Comparison of ENCODE assay signal across 31 cellular contexts in the genomic region with DNA sequence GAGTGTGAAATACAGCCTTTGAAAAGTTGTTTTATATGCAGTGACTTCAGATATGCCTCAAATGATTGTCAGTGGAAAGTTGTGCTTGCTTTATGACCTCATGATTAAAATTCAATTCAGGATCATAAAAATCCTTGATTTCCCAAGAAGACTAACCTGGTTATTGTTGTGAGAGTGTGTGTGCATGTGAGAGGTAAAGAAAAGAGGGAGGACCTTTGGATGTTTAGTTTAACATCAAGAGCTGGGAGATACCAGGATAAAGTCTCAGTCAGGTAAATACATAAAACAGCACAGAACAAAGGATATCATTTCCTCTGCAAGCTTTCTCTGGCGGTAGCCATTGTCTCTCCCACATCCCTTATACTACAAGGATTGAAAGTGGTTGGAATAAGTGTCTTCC. TPM values are rescaled to one million over a fixed set of nuclear protein-coding genes. Genes with fewer than 3 reads are reported as not detected.
"Had no signal": no experiment of that assay in that cellular context is flagged by ENCODE, and none has a peak within 500 bp of the region (broad histone marks: within the 10 kb centered on the region; RNA-seq: fewer than 3 reads in every experiment).

No MANE protein-coding gene starts in this region.

- ATAC-seq: activated CD8-positive, alpha-beta T cell treated with anti-CD3 and anti-CD28 coated beads for 36 hours; activated naive CD8-positive, alpha-beta T cell treated with anti-CD3 and anti-CD28 coated beads, Interleukin-2, amount 50 U/mL, for 24 hours; activated T-cell treated with anti-CD3 and anti-CD28 coated beads, Interleukin-2, amount 50 U/mL, for 4 hours; activated T-helper 17 cell treated with anti-CD3 and anti-CD28 coated beads, Interleukin-2, amount 50 U/mL, for 72 hours; body of pancreas; effector memory CD8-positive, alpha-beta T cell; foreskin keratinocyte; gastrocnemius medialis; heart left ventricle; WTC11 had no signal

- H3K36me3 Mint-ChIP-seq: WTC11 had no signal

- H3K4me1 Mint-ChIP-seq: activated T-helper 17 cell treated with anti-CD3 and anti-CD28 coated beads, Interleukin-2, amount 50 U/mL, for 72 hours; WTC11 had no signal

- H3K27me3 Mint-ChIP-seq: activated CD8-positive, alpha-beta T cell treated with anti-CD3 and anti-CD28 coated beads for 36 hours; activated naive CD8-positive, alpha-beta T cell; activated naive CD8-positive, alpha-beta T cell treated with anti-CD3 and anti-CD28 coated beads, Interleukin-2, amount 50 U/mL, for 24 hours; activated T-helper 17 cell treated with anti-CD3 and anti-CD28 coated beads, Interleukin-2, amount 50 U/mL, for 72 hours; effector memory CD8-positive, alpha-beta T cell had no signal

- FAIRE-seq: colon had no signal

- DNase-seq: activated CD4-positive, alpha-beta T cell treated with anti-CD3 and anti-CD28 coated beads for 48 hours; activated CD4-positive, alpha-beta T cell treated with anti-CD3 and anti-CD28 coated beads, Interleukin-2, amount 50 U/mL, for 1 hour; activated CD4-positive, alpha-beta T cell treated with anti-CD3 and anti-CD28 coated beads, Interleukin-2, amount 50 U/mL, for 48 hours; activated CD8-positive, alpha-beta memory T cell treated with anti-CD3 and anti-CD28 coated beads for 24 hours; activated CD8-positive, alpha-beta T cell treated with anti-CD3 and anti-CD28 coated beads for 36 hours; activated effector memory CD4-positive, alpha-beta T cell treated with Interleukin-2 at 50 U/mL for 16 hours; activated gamma-delta T cell treated with Interleukin-2 at 50 U/mL for 16 hours; activated naive CD4-positive, alpha-beta T cell treated with anti-CD3 and anti-CD28 coated beads, Interleukin-2, amount 50 U/mL, for 16 hours; activated naive CD4-positive, alpha-beta T cell treated with Interleukin-2 at 50 U/mL for 16 hours; activated naive CD8-positive, alpha-beta T cell treated with anti-CD3 and anti-CD28 coated beads, Interleukin-2, amount 50 U/mL, for 24 hours; activated T-cell treated with anti-CD3 and anti-CD28 coated beads, Interleukin-2, amount 50 U/mL, for 4 hours; adrenal gland; amygdala; aorta; body of pancreas; cortex of kidney; dermis blood vessel endothelial cell; effector CD4-positive, alpha-beta T cell; effector memory CD8-positive, alpha-beta T cell; erythroblast; foreskin keratinocyte; gastrocnemius medialis; glutamatergic neuron; heart left ventricle; T-helper 2 cell had no signal

- H3K9me3 Mint-ChIP-seq: activated CD8-positive, alpha-beta T cell treated with anti-CD3 and anti-CD28 coated beads for 36 hours; activated naive CD8-positive, alpha-beta T cell treated with anti-CD3 and anti-CD28 coated beads, Interleukin-2, amount 50 U/mL, for 24 hours; activated T-cell treated with anti-CD3 and anti-CD28 coated beads, Interleukin-2, amount 50 U/mL, for 4 hours; activated T-helper 17 cell treated with anti-CD3 and anti-CD28 coated beads, Interleukin-2, amount 50 U/mL, for 72 hours; effector memory CD8-positive, alpha-beta T cell; WTC11 had no signal

- H3K4me3 Mint-ChIP-seq: activated CD8-positive, alpha-beta T cell treated with anti-CD3 and anti-CD28 coated beads for 36 hours; activated naive CD8-positive, alpha-beta T cell; activated naive CD8-positive, alpha-beta T cell treated with anti-CD3 and anti-CD28 coated beads, Interleukin-2, amount 50 U/mL, for 24 hours; activated T-cell treated with anti-CD3 and anti-CD28 coated beads, Interleukin-2, amount 50 U/mL, for 4 hours; activated T-helper 17 cell treated with anti-CD3 and anti-CD28 coated beads, Interleukin-2, amount 50 U/mL, for 72 hours; effector memory CD8-positive, alpha-beta T cell; WTC11 had no signal

- H3K27ac Mint-ChIP-seq: activated CD8-positive, alpha-beta T cell treated with anti-CD3 and anti-CD28 coated beads for 36 hours; activated naive CD8-positive, alpha-beta T cell; activated naive CD8-positive, alpha-beta T cell treated with anti-CD3 and anti-CD28 coated beads, Interleukin-2, amount 50 U/mL, for 24 hours; activated T-helper 17 cell treated with anti-CD3 and anti-CD28 coated beads, Interleukin-2, amount 50 U/mL, for 72 hours; effector memory CD8-positive, alpha-beta T cell; WTC11 had no signal

RNA-seq across cellular contexts. Expression of a gene that starts 19.4 kb away (rescaled TPM):
- total RNA-seq: activated T-cell treated with anti-CD3 and anti-CD28 coated beads, Interleukin-2, amount 50 U/mL, for 4 hours; activated T-helper 17 cell treated with anti-CD3 and anti-CD28 coated beads, Interleukin-2, amount 50 U/mL, for 72 hours; adrenal gland; aorta; body of pancreas; chondrocyte; dermis blood vessel endothelial cell; esophagus muscularis mucosa; gastrocnemius medialis; heart left ventricle; WTC11 had no signal
